In genomic region chr14:87405563-87405962, GRCh38 we compare ENCODE assay signal across 30 cellular contexts.
"Had no signal": no experiment of that assay in that cellular context is flagged by ENCODE, and none has a peak within 500 bp of the region (broad histone marks: within the 10 kb centered on the region; RNA-seq: fewer than 3 reads in every experiment).

No MANE protein-coding gene starts in this region.

- H3K4me3 ChIP-seq: adrenal gland, body of pancreas, colonic mucosa, gastrocnemius medialis, heart left ventricle had no signal

- DNase-seq: activated CD4-positive, alpha-beta memory T cell treated with anti-CD3 and anti-CD28 coated beads for 36 hours; activated CD4-positive, alpha-beta T cell treated with anti-CD3 and anti-CD28 coated beads for 36 hours; activated CD4-positive, alpha-beta T cell treated with anti-CD3 and anti-CD28 coated beads, Interleukin-2, amount 10 ng/mL, durations not matched to agents 24 days and 14 days; activated CD4-positive, CD25-positive, alpha-beta regulatory T cell; activated CD4-positive, CD25-positive, alpha-beta regulatory T cell treated with anti-CD3 and anti-CD28 coated beads, Interleukin-2, amount 50 U/mL, for 72 hours; activated CD8-positive, alpha-beta memory T cell treated with anti-CD3 and anti-CD28 coated beads, Interleukin-2, amount 10 ng/mL, durations not matched to agents 7 days and 5 days; activated CD8-positive, alpha-beta memory T cell treated with anti-CD3 and anti-CD28 coated beads, Interleukin-2, amount 50 U/mL, for 4 hours; activated CD8-positive, alpha-beta T cell treated with anti-CD3 and anti-CD28 coated beads, Interleukin-2, amount 10 ng/mL, durations not matched to agents 7 days and 5 days; activated effector memory CD4-positive, alpha-beta T cell treated with anti-CD3 and anti-CD28 coated beads, Interleukin-2, amount 50 U/mL, for 16 hours; activated naive CD4-positive, alpha-beta T cell treated with anti-CD3 and anti-CD28 coated beads for 36 hours; activated naive CD8-positive, alpha-beta T cell treated with anti-CD3 and anti-CD28 coated beads for 36 hours; activated naive CD8-positive, alpha-beta T cell treated with anti-CD3 and anti-CD28 coated beads, Interleukin-2, amount 50 U/mL, for 24 hours; activated T-cell treated with anti-CD3 and anti-CD28 coated beads, Interleukin-2, amount 50 U/mL, for 1 hour; activated T-cell treated with anti-CD3 and anti-CD28 coated beads, Interleukin-2, amount 50 U/mL, for 48 hours; adrenal gland; amygdala; aorta; body of pancreas; caudate nucleus; cerebellar nuclear complex; colonic mucosa; effector CD8-positive, alpha-beta T cell; foreskin keratinocyte; gastrocnemius medialis; glutamatergic neuron; heart left ventricle; T-helper 1 cell; T-helper 17 cell; T1000 had no signal

- H3K9me3 ChIP-seq: adrenal gland, body of pancreas, colonic mucosa, gastrocnemius medialis, heart left ventricle had no signal

- H3K36me3 ChIP-seq: adrenal gland, colonic mucosa, gastrocnemius medialis, heart left ventricle had no signal

- H3K4me1 ChIP-seq: adrenal gland, body of pancreas, colonic mucosa, foreskin keratinocyte, gastrocnemius medialis, heart left ventricle had no signal

- H3K27ac ChIP-seq: adrenal gland, body of pancreas, colonic mucosa, foreskin keratinocyte, gastrocnemius medialis, heart left ventricle had no signal

- ATAC-seq: activated CD4-positive, alpha-beta T cell treated with anti-CD3 and anti-CD28 coated beads for 36 hours; activated CD8-positive, alpha-beta memory T cell treated with anti-CD3 and anti-CD28 coated beads, Interleukin-2, amount 10 ng/mL, durations not matched to agents 7 days and 5 days; activated CD8-positive, alpha-beta T cell treated with anti-CD3 and anti-CD28 coated beads, Interleukin-2, amount 10 ng/mL, durations not matched to agents 7 days and 5 days; activated naive CD8-positive, alpha-beta T cell treated with anti-CD3 and anti-CD28 coated beads, Interleukin-2, amount 50 U/mL, for 24 hours; body of pancreas; esophagus mucosa; foreskin keratinocyte; gastrocnemius medialis; heart left ventricle; T-helper 17 cell had no signal
